Comparison of ENCODE assay signal across 21 cellular contexts in genomic region chr15:42734076-42734672, GRCh38. TPM values are rescaled to one million over a fixed set of nuclear protein-coding genes. Genes with fewer than 3 reads are reported as not detected.
DNase-seq lines count a peak whose midpoint lies in the region; ATAC-seq and TF ChIP-seq lines count a peak whose summit lies in the region.
"Had no signal": no experiment of that assay in that cellular context is flagged by ENCODE, and none has a peak within 500 bp of the region (broad histone marks: within the 10 kb centered on the region; RNA-seq: fewer than 3 reads in every experiment).

No MANE protein-coding gene starts in this region.

- H3K27me3 ChIP-seq in OCI-LY3 (ENCODE audit: low read depth, low read length) (no peaks in the 10 kb centered on the region), SK-N-SH (ENCODE audit: insufficient read depth) (no peaks in the 10 kb centered on the region), right lobe of liver (no peaks in the 10 kb centered on the region)
- H3K27me3 ChIP-seq: tibial nerve had no signal

- peaks cover 5% of the 10 kb centered on the region for H3F3A ChIP-seq in SK-N-SH (replicated peaks; ENCODE audit: insufficient read depth)

- H3K27ac Mint-ChIP-seq in activated T-cell treated with anti-CD3 and anti-CD28 coated beads, Interleukin-2, amount 50 U/mL, for 72 hours, result no peak overlapping the region
- H3K27ac Mint-ChIP-seq in immature natural killer cell (peak overlapping the region in 2 of 6 donors; percentile 5 to 49), type B pancreatic cell (no peak overlapping the region)
- H3K27ac Mint-ChIP-seq in stimulated activated memory B cell treated with anti-CD40 and anti-IgM and Interleukin-4, amounts not matched to agents 10 μg/mL and 1 μg/mL and 100 μg/mL, for 72 hours, result no peak overlapping the region

- H3K4me3 Mint-ChIP-seq in activated T-cell treated with anti-CD3 and anti-CD28 coated beads, Interleukin-2, amount 50 U/mL, for 72 hours, result peak overlapping the region; percentile 18 to 28
- H3K4me3 Mint-ChIP-seq in immature natural killer cell (peak overlapping the region; percentile 17 to 66 (median 62)), type B pancreatic cell (peak overlapping the region; percentile 71)
- H3K4me3 Mint-ChIP-seq in stimulated activated memory B cell treated with anti-CD40 and anti-IgM and Interleukin-4, amounts not matched to agents 10 μg/mL and 1 μg/mL and 100 μg/mL, for 72 hours, result no peak overlapping the region

- no peak overlapping the region for H2AFZ ChIP-seq in OCI-LY3 (ENCODE audit: low read depth, low read length)
- no peak overlapping the region for H2AFZ ChIP-seq in SK-N-SH (ENCODE audit: low read depth)

- H4K20me1 ChIP-seq in OCI-LY3 (ENCODE audit: insufficient read depth, low read length) (peaks cover 4% of the 10 kb centered on the region; the same call in 1 of the 2 replicates), SK-N-SH (ENCODE audit: insufficient read depth) (no peaks in the 10 kb centered on the region)

- H3K79me2 ChIP-seq in OCI-LY3 (ENCODE audit: low read length) (peaks cover 18% of the 10 kb centered on the region), SK-N-SH (ENCODE audit: insufficient read depth) (peaks cover 27% of the 10 kb centered on the region)

- no peaks in the 10 kb centered on the region for H3K9me2 ChIP-seq in SK-N-SH

- intact Hi-C loops in right lobe of liver (cut with DNase I), result no loop called here

- peaks cover 3 to 9% of the 10 kb centered on the region in 2 donors for H3K36me3 Mint-ChIP-seq in activated T-cell treated with anti-CD3 and anti-CD28 coated beads, Interleukin-2, amount 50 U/mL, for 72 hours (ENCODE audit: insufficient read depth in 2 of 2)
- H3K36me3 Mint-ChIP-seq in immature natural killer cell, result peaks cover 7 to 29% (median 19%) of the 10 kb centered on the region in 3 donors
- peaks cover 15% of the 10 kb centered on the region for H3K36me3 Mint-ChIP-seq in type B pancreatic cell
- H3K36me3 Mint-ChIP-seq in stimulated activated memory B cell treated with anti-CD40 and anti-IgM and Interleukin-4, amounts not matched to agents 10 μg/mL and 1 μg/mL and 100 μg/mL, for 72 hours, result peaks cover 30% of the 10 kb centered on the region

- TF ChIP-seq EP300 in SK-N-SH (IDR thresholded peaks at IDR 0.05; ENCODE audit: borderline replicate concordance in 1 of 2, low read depth in 1 of 2, low read length in 1 of 2), result no peak

- TF ChIP-seq CTCF in OCI-LY3 (IDR thresholded peaks at IDR 0.05; ENCODE audit: low read depth, low read length) (no peak), type B pancreatic cell (conservative IDR thresholded peaks at IDR 0.05) (no peak), SK-N-SH (IDR thresholded peaks at IDR 0.05) (no peak), right lobe of liver (IDR thresholded peaks at IDR 0.05) (no peak)

- H3K36me3 ChIP-seq in OCI-LY3 (replicated peaks; ENCODE audit: low read depth, low read length) (peaks cover 42% of the 10 kb centered on the region), SK-N-SH (replicated peaks in 1 of 2; ENCODE audit: control insufficient read depth in 1 of 2, insufficient read depth in 2 of 2, low read length in 1 of 2) (peaks cover 21 to 48% of the 10 kb centered on the region in 2 experiments), right lobe of liver (peaks cover 0 to 57% (median 22%) of the 10 kb centered on the region in 4 donors)

- H3K9me3 Mint-ChIP-seq in activated T-cell treated with anti-CD3 and anti-CD28 coated beads, Interleukin-2, amount 50 U/mL, for 72 hours, result no peaks in the 10 kb centered on the region
- no peaks in the 10 kb centered on the region for H3K9me3 Mint-ChIP-seq in immature natural killer cell
- no peaks in the 10 kb centered on the region for H3K9me3 Mint-ChIP-seq in type B pancreatic cell
- no peaks in the 10 kb centered on the region for H3K9me3 Mint-ChIP-seq in stimulated activated memory B cell treated with anti-CD40 and anti-IgM and Interleukin-4, amounts not matched to agents 10 μg/mL and 1 μg/mL and 100 μg/mL, for 72 hours

- H3K27me3 Mint-ChIP-seq in activated T-cell treated with anti-CD3 and anti-CD28 coated beads, Interleukin-2, amount 50 U/mL, for 72 hours (ENCODE audit: low read depth), result no peaks in the 10 kb centered on the region
- peaks cover 0 to 6% (median 6%) of the 10 kb centered on the region in 3 donors for H3K27me3 Mint-ChIP-seq in immature natural killer cell (ENCODE audit: low read depth in 3 of 3)
- no peaks in the 10 kb centered on the region for H3K27me3 Mint-ChIP-seq in type B pancreatic cell
- H3K27me3 Mint-ChIP-seq in stimulated activated memory B cell treated with anti-CD40 and anti-IgM and Interleukin-4, amounts not matched to agents 10 μg/mL and 1 μg/mL and 100 μg/mL, for 72 hours, result no peaks in the 10 kb centered on the region

- H3K9me3 ChIP-seq in OCI-LY3 (ENCODE audit: insufficient read depth, low read length) (no peaks in the 10 kb centered on the region), SK-N-SH (no peaks in the 10 kb centered on the region), right lobe of liver (no peaks in the 10 kb centered on the region)
- H3K9me3 ChIP-seq: HAP-1, tibial nerve had no signal

- POLR2A ChIA-PET in SK-N-SH (lab: Yijun Ruan, JAX), result no interaction called here

- no peak for TF ChIP-seq RAD21 in SK-N-SH (IDR thresholded peaks at IDR 0.05; ENCODE audit: low read length)

- H3K9ac ChIP-seq in OCI-LY3 (ENCODE audit: low read length), result no peak overlapping the region
- H3K9ac ChIP-seq in SK-N-SH, result no peak overlapping the region

- H3K4me1 Mint-ChIP-seq in activated T-cell treated with anti-CD3 and anti-CD28 coated beads, Interleukin-2, amount 50 U/mL, for 72 hours (ENCODE audit: low read depth), result peaks cover 22% of the 10 kb centered on the region
- H3K4me1 Mint-ChIP-seq in immature natural killer cell, result peaks cover 12 to 16% of the 10 kb centered on the region in 2 donors
- peaks cover 14% of the 10 kb centered on the region for H3K4me1 Mint-ChIP-seq in type B pancreatic cell (ENCODE audit: unreplicated experiment)
- H3K4me1 Mint-ChIP-seq in stimulated activated memory B cell treated with anti-CD40 and anti-IgM and Interleukin-4, amounts not matched to agents 10 μg/mL and 1 μg/mL and 100 μg/mL, for 72 hours, result peaks cover 26% of the 10 kb centered on the region

- no peak for ATAC-seq in activated T-cell treated with anti-CD3 and anti-CD28 coated beads, Interleukin-2, amount 50 U/mL, for 72 hours (replicated peaks in 1 of 2)
- no peak for ATAC-seq in stimulated activated memory B cell treated with anti-CD40 and anti-IgM and Interleukin-4, amounts not matched to agents 10 μg/mL and 1 μg/mL and 100 μg/mL, for 72 hours
- ATAC-seq in right lobe of liver, result no peak

- H3K4me1 ChIP-seq in OCI-LY3 (ENCODE audit: low read length), result peaks cover 27% of the 10 kb centered on the region
- peaks cover 0 to 14% of the 10 kb centered on the region in 2 experiments; a peak in 2 of 4 replicates for H3K4me1 ChIP-seq in SK-N-SH (ENCODE audit: control insufficient read depth in 1 of 2, insufficient read depth in 2 of 2, low read depth in 1 of 2, low read length in 1 of 2)
- peaks cover 0 to 14% (median 2%) of the 10 kb centered on the region in 4 donors for H3K4me1 ChIP-seq in right lobe of liver

- H3K4me2 ChIP-seq in OCI-LY3 (ENCODE audit: low read length) (peak overlapping the region; percentile 93; the same call in 1 of the 2 replicates), SK-N-SH (no peak overlapping the region)

- WGBS in SK-N-SH (ENCODE audit: low lambda C conversion rate), result 88% methylated on average over 4 of the region's 6 CpGs
- WGBS in right lobe of liver (ENCODE audit: insufficient coverage, low coverage, low lambda C conversion rate, missing lambda C conversion rate), result 91% methylated on average over 5 of the region's 6 CpGs

- TF ChIP-seq POLR2A in right lobe of liver (IDR thresholded peaks at IDR 0.05), result no peak

- H3K27ac ChIP-seq in OCI-LY3 (ENCODE audit: low read length) (no peak overlapping the region), SK-N-SH (ENCODE audit: low read depth in 2 of 2, low read length in 1 of 2) (no peak overlapping the region), right lobe of liver (no peak overlapping the region)
- H3K27ac ChIP-seq: coronary artery, tibial nerve had no signal

- no peak for DNase-seq in activated T-cell treated with anti-CD3 and anti-CD28 coated beads, Interleukin-2, amount 50 U/mL, for 72 hours
- no peak for DNase-seq in activated T-cell treated with anti-CD3 and anti-CD28 coated beads for 4 hours
- DNase-seq in immature natural killer cell, result no peak
- DNase-seq in type B pancreatic cell (ENCODE audit: extremely low spot score, unreplicated experiment), result peak; percentile 50
- DNase-seq in SK-N-SH, result no peak
- DNase-seq in right lobe of liver, result no peak
- DNase-seq: ACHN; EL; foreskin melanocyte; kidney glomerular epithelial cell; NCI-H1930; NCI-H510A; retina; SHP77; stimulated activated CD4-positive, alpha-beta T cell treated with anti-CD3 and anti-CD28 coated beads, Interleukin-15, amount 100 ng/mL, for 24 hours; stimulated activated naive CD4-positive, alpha-beta T cell had no signal

- CTCF ChIA-PET in SK-N-SH (lab: Yijun Ruan, JAX), result interaction anchor here (3.1 kb wide), 1 partner anchor 193 kb away, joined by 17 read pairs; no protein-coding TSS in a partner anchor

- H3K4me3 ChIP-seq in OCI-LY3 (ENCODE audit: low read length), result no peak overlapping the region
- no peak overlapping the region for H3K4me3 ChIP-seq in SK-N-SH (ENCODE audit: low read depth in 2 of 2, low read length in 1 of 2)
- H3K4me3 ChIP-seq in right lobe of liver, result no peak overlapping the region
- H3K4me3 ChIP-seq: coronary artery, HAP-1, tibial nerve had no signal

TF ChIP-seq in SK-N-SH, 30 proteins besides CTCF, POLR2A, EP300 and RAD21:
- TF ChIP-seq, protein P1, sequence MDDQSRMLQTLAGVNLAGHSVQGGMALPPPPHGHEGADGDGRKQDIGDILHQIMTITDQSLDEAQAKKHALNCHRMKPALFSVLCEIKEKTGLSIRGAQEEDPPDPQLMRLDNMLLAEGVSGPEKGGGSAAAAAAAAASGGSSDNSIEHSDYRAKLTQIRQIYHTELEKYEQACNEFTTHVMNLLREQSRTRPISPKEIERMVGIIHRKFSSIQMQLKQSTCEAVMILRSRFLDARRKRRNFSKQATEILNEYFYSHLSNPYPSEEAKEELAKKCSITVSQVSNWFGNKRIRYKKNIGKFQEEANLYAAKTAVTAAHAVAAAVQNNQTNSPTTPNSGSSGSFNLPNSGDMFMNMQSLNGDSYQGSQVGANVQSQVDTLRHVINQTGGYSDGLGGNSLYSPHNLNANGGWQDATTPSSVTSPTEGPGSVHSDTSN (IDR thresholded peaks at IDR 0.05), result no peak
- TF ChIP-seq SIN3A (IDR thresholded peaks at IDR 0.05; ENCODE audit: borderline replicate concordance, low read depth, low read length), result no peak
- no peak for TF ChIP-seq JUND (IDR thresholded peaks at IDR 0.05)
- TF ChIP-seq GATA2 (CRISPR knock-in tag; IDR thresholded peaks at IDR 0.05), result no peak
- no peak for TF ChIP-seq RFX5 (IDR thresholded peaks at IDR 0.05; ENCODE audit: low read length)

RNA-seq across cellular contexts. Expression of gene CDAN1, which starts 2.8 kb away (rescaled TPM):
- total RNA-seq in activated T-cell treated with anti-CD3 and anti-CD28 coated beads, Interleukin-2, amount 50 U/mL, for 72 hours, result 10 to 100 TPM; 18.2 to 26.0 TPM
- polyA plus RNA-seq in immature natural killer cell, result 1 to 10 TPM; 3.9 to 8.2 (median 4.3) TPM
- total RNA-seq in type B pancreatic cell (ENCODE audit: low replicate concordance), result 25.8 and 37.2 TPM in 2 replicates
- polyA plus RNA-seq in SK-N-SH (2012; rRNA removed), result 6.2 and 9.7 TPM in 2 replicates
- polyA plus RNA-seq in SK-N-SH (2012; cell fraction: cytosol; rRNA removed), result 2.9 and 4.2 TPM in 2 replicates
- 16.4 and 18.2 TPM in 2 replicates for polyA plus RNA-seq in SK-N-SH (2012; cell fraction: nucleus; rRNA removed)
- total RNA-seq in right lobe of liver, result 1 to 10 TPM; 5.0 to 8.2 (median 6.3) TPM
